ENCODE assay signal across 1 cellular context in the genomic region with DNA sequence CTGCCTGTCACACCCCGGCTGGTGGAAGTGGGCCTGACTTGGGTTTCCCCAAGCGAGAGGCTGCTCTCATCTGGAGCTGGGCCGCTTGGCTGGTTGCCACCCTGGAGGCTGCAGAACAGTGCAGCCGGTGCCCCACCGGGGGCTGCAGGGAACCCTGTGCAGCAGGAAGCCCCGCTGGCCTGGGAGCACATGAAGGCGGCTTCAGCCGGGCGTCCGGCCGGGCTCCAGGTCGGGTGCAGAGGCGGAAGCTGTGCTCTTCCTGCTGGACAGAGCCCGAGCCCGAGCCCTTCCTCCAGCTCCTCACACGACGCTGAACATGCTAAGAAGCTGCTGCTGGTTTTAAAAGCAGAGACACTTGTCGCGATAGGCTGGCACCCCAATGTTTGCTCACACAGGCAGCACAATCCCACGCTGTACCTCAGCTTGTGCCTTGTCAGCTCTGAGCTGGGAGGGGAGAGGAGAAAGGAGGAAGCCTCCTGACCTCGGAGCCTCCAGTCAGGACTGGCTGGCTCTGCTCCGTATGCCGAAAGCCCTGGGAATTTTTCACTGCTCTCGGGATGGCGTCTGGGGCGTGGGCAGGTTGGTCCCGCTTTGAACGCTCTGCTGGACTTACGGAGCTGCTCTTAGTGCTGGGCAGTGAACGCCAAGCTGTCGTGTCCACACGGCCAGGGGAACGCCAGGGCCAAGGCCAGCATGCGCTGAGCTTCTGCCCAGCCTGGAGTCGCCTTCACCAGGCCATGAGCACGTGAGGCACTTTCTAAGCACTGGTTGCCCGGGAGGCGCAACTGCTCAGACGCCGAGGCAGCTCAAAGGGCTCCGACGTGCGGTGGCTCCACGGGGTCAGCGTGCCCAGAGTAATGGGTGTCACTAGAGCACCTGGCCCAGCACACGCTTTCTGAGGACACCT.
TF ChIP-seq lines count a peak whose summit lies in the region.

No MANE protein-coding gene starts in this region.

TF ChIP-seq in IMR-90, 13 proteins besides CTCF, POLR2A, EP300 and RAD21 (continued from another document):
- TF ChIP-seq, protein P1, sequence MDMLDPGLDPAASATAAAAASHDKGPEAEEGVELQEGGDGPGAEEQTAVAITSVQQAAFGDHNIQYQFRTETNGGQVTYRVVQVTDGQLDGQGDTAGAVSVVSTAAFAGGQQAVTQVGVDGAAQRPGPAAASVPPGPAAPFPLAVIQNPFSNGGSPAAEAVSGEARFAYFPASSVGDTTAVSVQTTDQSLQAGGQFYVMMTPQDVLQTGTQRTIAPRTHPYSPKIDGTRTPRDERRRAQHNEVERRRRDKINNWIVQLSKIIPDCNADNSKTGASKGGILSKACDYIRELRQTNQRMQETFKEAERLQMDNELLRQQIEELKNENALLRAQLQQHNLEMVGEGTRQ (IDR thresholded peaks at IDR 0.05; ENCODE audit: low read depth, low read length), result no peak
- TF ChIP-seq SMC3 (IDR thresholded peaks at IDR 0.05; ENCODE audit: low read depth, low read length) (no peak), CHD1 (IDR thresholded peaks at IDR 0.05; ENCODE audit: low read depth, low read length) (no peak)
